In genomic region chr4:8465615-8466611, GRCh38 we compare ENCODE assay signal across 34 cellular contexts.
"Had no signal": no experiment of that assay in that cellular context is flagged by ENCODE, and none has a peak within 500 bp of the region (broad histone marks: within the 10 kb centered on the region; RNA-seq: fewer than 3 reads in every experiment).

No MANE protein-coding gene starts in this region.

- ATAC-seq: activated naive CD4-positive, alpha-beta T cell treated with anti-CD3 and anti-CD28 coated beads, Interleukin-2, amount 50 U/mL, for 72 hours; activated T-cell treated with anti-CD3 and anti-CD28 coated beads, Interleukin-2, amount 50 U/mL, for 4 hours; PC-3 had no signal

- H3K27me3 Mint-ChIP-seq: activated B cell treated with CpG ODN at 0.5 μM for 24 hours; activated CD4-positive, alpha-beta memory T cell treated with anti-CD3 and anti-CD28 coated beads for 36 hours; brain had no signal

- H3K4me3 Mint-ChIP-seq: activated B cell treated with CpG ODN at 0.5 μM for 24 hours; activated CD4-positive, alpha-beta memory T cell treated with anti-CD3 and anti-CD28 coated beads for 36 hours; activated naive CD4-positive, alpha-beta T cell treated with anti-CD3 and anti-CD28 coated beads for 36 hours; activated T-cell treated with anti-CD3 and anti-CD28 coated beads, Interleukin-2, amount 50 U/mL, for 4 hours; activated T-helper 1 cell treated with anti-CD3 and anti-CD28 coated beads, Interleukin-12 subunit alpha, Interleukin-12 subunit beta, Interleukin-2, Interleukin-4 antibody, amounts not matched to agents 30 ng/mL and 10 ng/mL and 1 ng/mL, durations not matched to agents 14 hours and 24 hours and 36 hours; brain had no signal

- H3K9me3 Mint-ChIP-seq: activated B cell treated with CpG ODN at 0.5 μM for 24 hours; activated CD4-positive, alpha-beta memory T cell treated with anti-CD3 and anti-CD28 coated beads for 36 hours; activated naive CD4-positive, alpha-beta T cell treated with anti-CD3 and anti-CD28 coated beads for 36 hours; activated naive CD4-positive, alpha-beta T cell treated with anti-CD3 and anti-CD28 coated beads, Interleukin-2, amount 50 U/mL, for 72 hours; activated T-cell treated with anti-CD3 and anti-CD28 coated beads, Interleukin-2, amount 50 U/mL, for 4 hours; activated T-helper 1 cell treated with anti-CD3 and anti-CD28 coated beads, Interleukin-12 subunit alpha, Interleukin-12 subunit beta, Interleukin-2, Interleukin-4 antibody, amounts not matched to agents 30 ng/mL and 10 ng/mL and 1 ng/mL, durations not matched to agents 14 hours and 24 hours and 36 hours; brain had no signal

- H3K4me3 ChIP-seq: adrenal gland, Peyer's patch had no signal

- H3K4me1 Mint-ChIP-seq: brain had no signal

- H3K27ac ChIP-seq: adrenal gland, Peyer's patch, VCaP had no signal

- DNase-seq: activated B cell treated with CpG ODN at 0.5 μM for 24 hours; activated CD4-positive, alpha-beta memory T cell treated with anti-CD3 and anti-CD28 coated beads for 36 hours; activated CD4-positive, alpha-beta T cell treated with anti-CD3 and anti-CD28 coated beads for 4 hours; activated CD4-positive, alpha-beta T cell treated with anti-CD3 and anti-CD28 coated beads, Interleukin-2, amount 50 U/mL, for 1 hour; activated CD4-positive, CD25-positive, alpha-beta regulatory T cell treated with anti-CD3 and anti-CD28 coated beads, Interleukin-2, amount 50 U/mL, for 72 hours; activated CD8-positive, alpha-beta memory T cell treated with anti-CD3 and anti-CD28 coated beads, Interleukin-2, amount 50 U/mL, for 4 hours; activated gamma-delta T cell treated with Interleukin-2 at 50 U/mL for 16 hours; activated naive CD4-positive, alpha-beta T cell treated with anti-CD3 and anti-CD28 coated beads for 36 hours; activated T-cell treated with anti-CD3 and anti-CD28 coated beads for 4 hours; activated T-cell treated with anti-CD3 and anti-CD28 coated beads, Interleukin-2, amount 50 U/mL, for 4 hours; adrenal gland; Karpas-422; KBM-7; NCI-H1105; NCI-H1417 treated with DMSO at 0.1 percent for 48 hours; NCI-H1694; NCI-H1930; NCI-H2081 treated with DMSO at 0.1 percent for 48 hours; NCI-H2171; NCI-H510A; NCI-H526; NCI-H748 treated with DMSO at 0.1 percent for 48 hours; NK-92 treated with Interleukin-12 subunit alpha and Interleukin-12 subunit beta, amount 100 ng/mL, for 24 hours; PC-3; Peyer's patch; RPMI8226; SW 1271; T-helper 1 cell; T-helper 2 cell; T-helper 9 cell had no signal

- H3K27ac Mint-ChIP-seq: activated B cell treated with CpG ODN at 0.5 μM for 24 hours; activated CD4-positive, alpha-beta memory T cell treated with anti-CD3 and anti-CD28 coated beads for 36 hours; activated naive CD4-positive, alpha-beta T cell treated with anti-CD3 and anti-CD28 coated beads for 36 hours; activated T-helper 1 cell treated with anti-CD3 and anti-CD28 coated beads, Interleukin-12 subunit alpha, Interleukin-12 subunit beta, Interleukin-2, Interleukin-4 antibody, amounts not matched to agents 30 ng/mL and 10 ng/mL and 1 ng/mL, durations not matched to agents 14 hours and 24 hours and 36 hours; brain had no signal

- H3K27me3 ChIP-seq: adrenal gland, Peyer's patch had no signal

- H3K9me3 ChIP-seq: adrenal gland, Peyer's patch had no signal

- H3K4me1 ChIP-seq: adrenal gland, Peyer's patch had no signal
